ENCODE assay signal across 1 cellular context in the genomic region with DNA sequence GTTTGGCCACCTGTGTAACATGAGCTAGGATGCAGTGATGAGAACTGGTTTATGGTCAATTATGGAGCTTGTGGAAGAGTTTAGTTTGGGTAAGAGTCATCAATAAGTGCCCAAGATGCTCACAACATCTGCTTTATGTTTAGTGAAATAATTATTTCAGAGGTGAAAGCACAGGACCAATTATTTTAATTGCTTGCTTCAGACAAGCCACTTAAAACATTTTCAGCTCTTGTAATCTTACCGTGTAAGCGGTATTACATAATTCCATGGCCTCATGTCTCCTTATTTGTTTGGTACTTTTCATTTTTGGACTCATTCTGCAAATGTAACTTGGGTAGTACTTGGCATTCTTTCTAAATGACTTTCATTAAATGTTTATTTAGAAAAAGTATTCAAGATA.
TF ChIP-seq lines count a peak whose summit lies in the region.

No MANE protein-coding gene starts in this region.

TF ChIP-seq in SK-N-SH, 30 proteins besides CTCF, POLR2A, EP300 and RAD21 (continued from another document):
- TF ChIP-seq, protein P1, sequence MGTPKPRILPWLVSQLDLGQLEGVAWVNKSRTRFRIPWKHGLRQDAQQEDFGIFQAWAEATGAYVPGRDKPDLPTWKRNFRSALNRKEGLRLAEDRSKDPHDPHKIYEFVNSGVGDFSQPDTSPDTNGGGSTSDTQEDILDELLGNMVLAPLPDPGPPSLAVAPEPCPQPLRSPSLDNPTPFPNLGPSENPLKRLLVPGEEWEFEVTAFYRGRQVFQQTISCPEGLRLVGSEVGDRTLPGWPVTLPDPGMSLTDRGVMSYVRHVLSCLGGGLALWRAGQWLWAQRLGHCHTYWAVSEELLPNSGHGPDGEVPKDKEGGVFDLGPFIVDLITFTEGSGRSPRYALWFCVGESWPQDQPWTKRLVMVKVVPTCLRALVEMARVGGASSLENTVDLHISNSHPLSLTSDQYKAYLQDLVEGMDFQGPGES (IDR thresholded peaks at IDR 0.05; ENCODE audit: low read depth, low read length), result no peak
- TF ChIP-seq RCOR1 (IDR thresholded peaks at IDR 0.05; ENCODE audit: low read length) (no peak), RXRA (IDR thresholded peaks at IDR 0.05; ENCODE audit: borderline replicate concordance, low read depth) (no peak), EZH2phosphoT487 (IDR thresholded peaks at IDR 0.05; ENCODE audit: borderline replicate concordance, low read depth) (no peak), GATA2 (CRISPR knock-in tag; IDR thresholded peaks at IDR 0.05) (no peak), POLR2AphosphoS5 (IDR thresholded peaks at IDR 0.05; ENCODE audit: low read depth, low read length) (no peak), NRF1 (IDR thresholded peaks at IDR 0.05; ENCODE audit: low read depth, low read length) (no peak), NFIC (IDR thresholded peaks at IDR 0.05; ENCODE audit: borderline replicate concordance) (no peak), REST (IDR thresholded peaks at IDR 0.05; ENCODE audit: low read depth, low read length) (no peak), MXI1 (IDR thresholded peaks at IDR 0.05; ENCODE audit: low read depth, low read length) (no peak), CHD2 (IDR thresholded peaks at IDR 0.05; ENCODE audit: low read length, partially characterized antibody) (no peak)
- TF ChIP-seq, protein P2, sequence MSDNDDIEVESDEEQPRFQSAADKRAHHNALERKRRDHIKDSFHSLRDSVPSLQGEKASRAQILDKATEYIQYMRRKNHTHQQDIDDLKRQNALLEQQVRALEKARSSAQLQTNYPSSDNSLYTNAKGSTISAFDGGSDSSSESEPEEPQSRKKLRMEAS (IDR thresholded peaks at IDR 0.05; ENCODE audit: low read depth), result no peak
- TF ChIP-seq, protein P3, sequence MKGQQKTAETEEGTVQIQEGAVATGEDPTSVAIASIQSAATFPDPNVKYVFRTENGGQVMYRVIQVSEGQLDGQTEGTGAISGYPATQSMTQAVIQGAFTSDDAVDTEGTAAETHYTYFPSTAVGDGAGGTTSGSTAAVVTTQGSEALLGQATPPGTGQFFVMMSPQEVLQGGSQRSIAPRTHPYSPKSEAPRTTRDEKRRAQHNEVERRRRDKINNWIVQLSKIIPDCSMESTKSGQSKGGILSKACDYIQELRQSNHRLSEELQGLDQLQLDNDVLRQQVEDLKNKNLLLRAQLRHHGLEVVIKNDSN (IDR thresholded peaks at IDR 0.05; ENCODE audit: borderline replicate concordance, low read depth), result no peak
